8 cellular contexts compared by ENCODE assay signal in genomic region chr6:30717129-30717844, GRCh38. TPM values are rescaled to one million over a fixed set of nuclear protein-coding genes. Genes with fewer than 3 reads are reported as not detected.
A peak's percentile ranks its signal among the peaks of the same experiment; 100 is the strongest.
DNase-seq lines count a peak whose midpoint lies in the region; ATAC-seq, FAIRE-seq and TF ChIP-seq lines count a peak whose summit lies in the region.

Gene MDC1 (minus strand): TSS chr6:30717281. CDS start chr6:30715175, 2,106 bp downstream.

- peak within 1 kb of the TSS; percentile 91 to 93 for H3K27ac ChIP-seq in small intestine (ENCODE audit: low read depth in 1 of 2, low read length in 1 of 2)

- DNase-seq in AG08395 (ENCODE audit: low spot score) (peak; percentile 98), NCI-H2227 treated with DMSO at 0.1 percent for 48 hours (lab: John Stamatoyannopoulos, UW) (peak; percentile 99), bronchial epithelial cell (ENCODE audit: low read depth) (peak; percentile 99), iPS-NIHi11 (ENCODE audit: low spot score) (peak; percentile 89), small intestine (peak; percentile 100)

- H3K4me1 ChIP-seq in small intestine (ENCODE audit: control insufficient read depth in 2 of 2, insufficient read depth in 1 of 2, low read depth in 1 of 2, low read length in 1 of 2): no peaks in the 10 kb centered on the region

- H3K36me3 ChIP-seq in bronchial epithelial cell (ENCODE audit: control insufficient read depth, insufficient read depth, low read length): peaks cover 2% of the 10 kb centered on the region
- H3K36me3 ChIP-seq in small intestine (ENCODE audit: control insufficient read depth in 2 of 2, insufficient read depth in 2 of 2, low read length in 2 of 2): peaks cover 2 to 5% of the 10 kb centered on the region in 2 donors

- ATAC-seq in GM18907 (IDR thresholded peaks at IDR 0.05; ENCODE audit: unreplicated experiment) (peak; percentile 69), HG03159 (IDR thresholded peaks at IDR 0.05; ENCODE audit: unreplicated experiment) (peak; percentile 64)

- H3K27me3 ChIP-seq in bronchial epithelial cell (ENCODE audit: control insufficient read depth, insufficient read depth, low read length) (no peaks in the 10 kb centered on the region), small intestine (ENCODE audit: control insufficient read depth in 2 of 2, insufficient read depth in 2 of 2, low read length in 2 of 2) (no peaks in the 10 kb centered on the region)

- 0 out of 2 replicates have a peak, but pooled peaks have one; percentile 22 for TF ChIP-seq CTCF in WI38 (IDR thresholded peaks at IDR 0.05; ENCODE audit: low read depth, low read length)
- TF ChIP-seq CTCF in bronchial epithelial cell (IDR thresholded peaks at IDR 0.05; ENCODE audit: insufficient read depth, low read length, severe bottlenecking): peak; percentile 43

- 0 to 1% (median 0%) methylated on average over 44 to 48 of the region's 48 CpGs for WGBS in small intestine, 3 donors

- H3K4me3 ChIP-seq in WI38 (ENCODE audit: low read depth, low read length) (peak within 1 kb of the TSS; percentile 67), bronchial epithelial cell (ENCODE audit: low read depth, low read length) (peak within 1 kb of the TSS; percentile 52), small intestine (ENCODE audit: low read depth in 1 of 2, low read length in 2 of 2) (peak within 1 kb of the TSS; percentile 39 to 71)

- peak; percentile 73 for FAIRE-seq in bronchial epithelial cell (lab: Jason Lieb, UNC)
- FAIRE-seq in small intestine (lab: Jason Lieb, UNC): peak; percentile 15

- no peaks in the 10 kb centered on the region for H3K9me3 ChIP-seq in small intestine (ENCODE audit: control insufficient read depth, low read depth)

RNA-seq across cellular contexts. Expression of gene MDC1, which starts in this region (rescaled TPM):
- 2.4 and 2.7 TPM in 2 replicates for total RNA-seq in bronchial epithelial cell
- 10 to 100 TPM in 1 of 3 donors, 1 to 10 TPM in 2; 1.8 to 12.1 (median 3.2) TPM for polyA plus RNA-seq in small intestine

Comparison
In these comparisons a context has a peak if more than half of its experiments do, and no peak if none do; other contexts are left out.
1. Peak in every context shown above with its lines: DNase-seq, ATAC-seq, H3K4me3 ChIP-seq and H3K27ac ChIP-seq.